ENCODE assay signal across 8 cellular contexts in genomic region chr19:34667349-34668076, GRCh38. TPM values are rescaled to one million over a fixed set of nuclear protein-coding genes. Genes with fewer than 3 reads are reported as not detected.
A peak's percentile ranks its signal among the peaks of the same experiment; 100 is the strongest.
DNase-seq lines count a peak whose midpoint lies in the region; TF ChIP-seq lines count a peak whose summit lies in the region.

No MANE protein-coding gene starts in this region.

- H3K4me1 ChIP-seq in neuronal stem cell (ENCODE audit: control insufficient read depth in 2 of 2, insufficient read depth in 1 of 2, low read depth in 1 of 2, low read length in 2 of 2) = no peaks in the 10 kb centered on the region

- no peak overlapping the region for H3K18ac ChIP-seq in neuronal stem cell (ENCODE audit: low read length)

- no peak overlapping the region for H4K91ac ChIP-seq in neuronal stem cell (ENCODE audit: low read depth, low read length, poor library complexity)

- in situ Hi-C loops in GM13977 (cut with MboI; ENCODE audit: low pct_unique_long_range_greater_than_20kb, low sequenced_read_pairs, unreplicated experiment) = no loop called here

- H3K9me3 ChIP-seq in neuronal stem cell (replicated peaks in 1 of 2; ENCODE audit: control insufficient read depth in 2 of 2, insufficient read depth in 1 of 2, low read depth in 1 of 2, low read length in 2 of 2) = peaks cover 2 to 6% of the 10 kb centered on the region in 2 donors

- no CpG with 5 or more reads among the region's 17 CpGs for WGBS in neuronal stem cell (ENCODE audit: extremely low coverage in 2 of 2, insufficient read length in 2 of 2, insufficient replicate concordance in 1 of 2), 2 donors

- no peaks in the 10 kb centered on the region for H3K27me3 ChIP-seq in neuronal stem cell (ENCODE audit: control insufficient read depth in 3 of 3, insufficient read depth in 3 of 3, low read depth in 1 of 3, low read length in 3 of 3)

- H3K27ac ChIP-seq in coronary artery (no peak overlapping the region), neuronal stem cell (replicated peaks; ENCODE audit: low read length) (no peak overlapping the region)

- H2AK5ac ChIP-seq in neuronal stem cell (ENCODE audit: low read depth, low read length) = no peak overlapping the region

- H3K4me3 ChIP-seq in coronary artery (peak overlapping the region; percentile 43), neuronal stem cell (ENCODE audit: low read length in 2 of 2) (peak overlapping the region in 1 of 2 donors; percentile 9)

- no peak overlapping the region for H2BK120ac ChIP-seq in neuronal stem cell (ENCODE audit: low read depth, low read length)

- H2BK15ac ChIP-seq in neuronal stem cell (ENCODE audit: low read length) = no peak overlapping the region

- DNase-seq in GM13977 (ENCODE audit: low spot score) (peak; percentile 15), NCI-H2227 (lab: John Stamatoyannopoulos, UW; ENCODE audit: unreplicated experiment) (peak; percentile 89), coronary artery (ENCODE audit: low spot score) (no peak), neuronal stem cell (ENCODE audit: low spot score) (no peak), NCI-H2171 (lab: John Stamatoyannopoulos, UW) (no peak), NCI-H446 treated with DMSO at 0.1 percent for 48 hours (lab: John Stamatoyannopoulos, UW) (no peak), MV-4-11 (lab: John Stamatoyannopoulos, UW) (no peak), GF-D8 (lab: John Stamatoyannopoulos, UW) (no peak)

- peaks cover 3% of the 10 kb centered on the region for H3K79me1 ChIP-seq in neuronal stem cell (ENCODE audit: low read depth, low read length)

- H3K9ac ChIP-seq in neuronal stem cell (ENCODE audit: low read depth, low read length, poor library complexity) = no peak overlapping the region

- H3K23ac ChIP-seq in neuronal stem cell (ENCODE audit: low read depth, low read length, poor library complexity) = no peak overlapping the region

- H2BK5ac ChIP-seq in neuronal stem cell (ENCODE audit: low read length) = no peak overlapping the region

- H3K4ac ChIP-seq in neuronal stem cell (ENCODE audit: low read length) = no peak overlapping the region

- H4K8ac ChIP-seq in neuronal stem cell (ENCODE audit: low read depth, low read length) = no peak overlapping the region

- peak overlapping the region; percentile 72 for H2AFZ ChIP-seq in neuronal stem cell (ENCODE audit: low read length)

- no peak overlapping the region for H3K14ac ChIP-seq in neuronal stem cell (ENCODE audit: low read length)

- no peak overlapping the region for H3K4me2 ChIP-seq in neuronal stem cell (ENCODE audit: insufficient read depth, low read length, poor library complexity, severe bottlenecking)

- TF ChIP-seq CTCF in GM13977 (IDR thresholded peaks at IDR 0.05; ENCODE audit: extremely low read depth, insufficient read depth, missing control alignments) (no peak), coronary artery (IDR thresholded peaks at IDR 0.05) (no peak)

- H3K36me3 ChIP-seq in neuronal stem cell (replicated peaks in 1 of 2; ENCODE audit: control insufficient read depth in 2 of 2, insufficient read depth in 2 of 2, low read length in 2 of 2) = no peaks in the 10 kb centered on the region

- H2BK12ac ChIP-seq in neuronal stem cell (ENCODE audit: low read length) = no peak overlapping the region

RNA-seq across cellular contexts. Expression of gene SCGB2B2, which starts 9.4 kb away (rescaled TPM):
- polyA plus RNA-seq in neuronal stem cell (2013, experiment 1 of 2) = 0.06 TPM
- 0.03 TPM for polyA plus RNA-seq in neuronal stem cell (2013, experiment 2 of 2)

RNA-seq across cellular contexts. Expression of gene ZNF302, which starts 10.0 kb away (rescaled TPM):
- 27.5 TPM for polyA plus RNA-seq in neuronal stem cell (2013, experiment 1 of 2)
- 28.6 TPM for polyA plus RNA-seq in neuronal stem cell (2013, experiment 2 of 2)

Comparison
In these comparisons a context has a peak if more than half of its experiments do, and no peak if none do; other contexts are left out.
1. DNase-seq: peak in GM13977 (single experiment) and NCI-H2227 (single experiment); none in coronary artery (single experiment), neuronal stem cell (single experiment), NCI-H2171 (single experiment), NCI-H446 treated with DMSO at 0.1 percent for 48 hours (single experiment), MV-4-11 (single experiment) and GF-D8 (single experiment).